14 cellular contexts compared by ENCODE assay signal in genomic region chr10:74821501-74821900, GRCh38. TPM values are rescaled to one million over a fixed set of nuclear protein-coding genes. Genes with fewer than 3 reads are reported as not detected.
DNase-seq lines count a peak whose midpoint lies in the region; ATAC-seq, FAIRE-seq and TF ChIP-seq lines count a peak whose summit lies in the region.
"Had no signal": no experiment of that assay in that cellular context is flagged by ENCODE, and none has a peak within 500 bp of the region (broad histone marks: within the 10 kb centered on the region; RNA-seq: fewer than 3 reads in every experiment).

No MANE protein-coding gene starts in this region.

- H3K4me3 Mint-ChIP-seq in activated CD4-positive, alpha-beta memory T cell treated with anti-CD3 and anti-CD28 coated beads, Interleukin-2, amount 10 ng/mL, durations not matched to agents 7 days and 5 days = no peak overlapping the region
- H3K4me3 Mint-ChIP-seq: dendritic cell treated with granulocyte-macrophage colony-stimulating factor and Interleukin-4, amounts not matched to agents 40 ng/mL and 50 ng/mL, for 4 days; T-helper 1 cell treated with Interleukin-12 subunit alpha and Interleukin-12 subunit beta and Interleukin-4 antibody, amounts not matched to agents 30 μg/mL and 1 μg/mL, for 36 hours had no signal

- peaks cover 3% of the 10 kb centered on the region for H3K36me3 Mint-ChIP-seq in activated CD4-positive, alpha-beta memory T cell treated with anti-CD3 and anti-CD28 coated beads, Interleukin-2, amount 10 ng/mL, durations not matched to agents 7 days and 5 days (ENCODE audit: low read depth)

- H3K9me3 Mint-ChIP-seq in activated CD4-positive, alpha-beta memory T cell treated with anti-CD3 and anti-CD28 coated beads, Interleukin-2, amount 10 ng/mL, durations not matched to agents 7 days and 5 days = peaks cover 10% of the 10 kb centered on the region

- peaks cover 1% of the 10 kb centered on the region for H3K4me1 ChIP-seq in right cardiac atrium (ENCODE audit: control insufficient read depth, insufficient read depth, low read length)
- peaks cover 0 to 15% of the 10 kb centered on the region in 2 donors for H3K4me1 ChIP-seq in uterus

- H3K27me3 Mint-ChIP-seq in activated CD4-positive, alpha-beta memory T cell treated with anti-CD3 and anti-CD28 coated beads, Interleukin-2, amount 10 ng/mL, durations not matched to agents 7 days and 5 days = no peaks in the 10 kb centered on the region

- H3K4me3 ChIP-seq in right cardiac atrium (ENCODE audit: low read length) (no peak overlapping the region), uterus (no peak overlapping the region)
- H3K4me3 ChIP-seq: suprapubic skin had no signal

- TF ChIP-seq CTCF in uterus (IDR thresholded peaks at IDR 0.05) = no peak

- H3K9me3 ChIP-seq in right cardiac atrium (ENCODE audit: control insufficient read depth, low read length) = peaks cover 2% of the 10 kb centered on the region
- no peaks in the 10 kb centered on the region for H3K9me3 ChIP-seq in uterus

- POLR2A ChIA-PET in activated CD4-positive, alpha-beta memory T cell treated with anti-CD3 and anti-CD28 coated beads, Interleukin-2, amount 10 ng/mL, durations not matched to agents 7 days and 5 days (lab: Charles Lee) = no interaction called here

- CTCF ChIA-PET in activated CD4-positive, alpha-beta memory T cell treated with anti-CD3 and anti-CD28 coated beads, Interleukin-2, amount 10 ng/mL, durations not matched to agents 7 days and 5 days (lab: Charles Lee) = interaction anchor here (1.0 to 2.2 kb wide), 2 partner anchors 83 to 555 kb away, joined by 3 to 8 read pairs; no protein-coding TSS in a partner anchor

- no peak for DNase-seq in right cardiac atrium
- DNase-seq in left cardiac atrium = no peak
- DNase-seq in NCI-H774 (lab: John Stamatoyannopoulos, UW) = peak; percentile 57
- DNase-seq in mucosa of gallbladder (ENCODE audit: low spot score) = peak; percentile 36
- no peak for DNase-seq in uterus
- no peak for DNase-seq in NCI-H1436 (lab: John Stamatoyannopoulos, UW)
- no peak for DNase-seq in GM12891 (ENCODE audit: insufficient read length, low spot score)
- DNase-seq in activated CD4-positive, alpha-beta memory T cell treated with anti-CD3 and anti-CD28 coated beads, Interleukin-2, amount 10 ng/mL, durations not matched to agents 7 days and 5 days = no peak
- DNase-seq: amygdala, MM.1S, occipital lobe had no signal

- 49% methylated on average over 3 of the region's 3 CpGs for WGBS in right cardiac atrium

- H3K4me1 Mint-ChIP-seq in activated CD4-positive, alpha-beta memory T cell treated with anti-CD3 and anti-CD28 coated beads, Interleukin-2, amount 10 ng/mL, durations not matched to agents 7 days and 5 days = peaks cover 37% of the 10 kb centered on the region

- FAIRE-seq in GM12891 (lab: Jason Lieb, UNC) = no peak

- intact Hi-C loops in right cardiac atrium (cut with DNase I) (loop anchor here in 2 of 4 donors (10.0 kb wide), 2 partner anchors 283 to 413 kb away; partner anchors contain the start of gene COMTD1 (in 1 of the 2)), left cardiac atrium (cut with DNase I) (loop anchor here in 1 of 2 donors (10.0 kb wide), 2 partner anchors 227 to 283 kb away; a partner anchor contains a TSS), uterus (cut with DNase I; ENCODE audit: low total_unique reads) (no loop called here)

- H3K27me3 ChIP-seq in right cardiac atrium (ENCODE audit: control insufficient read depth, insufficient read depth) (no peaks in the 10 kb centered on the region), uterus (no peaks in the 10 kb centered on the region)
- H3K27me3 ChIP-seq: suprapubic skin had no signal

- peak overlapping the region; percentile 13 for H3K27ac ChIP-seq in right cardiac atrium (ENCODE audit: low read length)
- H3K27ac ChIP-seq in uterus = peak overlapping the region; percentile 93 to 97

- TF ChIP-seq POLR2A in uterus (IDR thresholded peaks at IDR 0.05) (no peak), GM12891 (IDR thresholded peaks at IDR 0.05; ENCODE audit: low read depth, low read length) (no peak)

- H3K27ac Mint-ChIP-seq in activated CD4-positive, alpha-beta memory T cell treated with anti-CD3 and anti-CD28 coated beads, Interleukin-2, amount 10 ng/mL, durations not matched to agents 7 days and 5 days = no peak overlapping the region
- H3K27ac Mint-ChIP-seq: dendritic cell treated with granulocyte-macrophage colony-stimulating factor and Interleukin-4, amounts not matched to agents 40 ng/mL and 50 ng/mL, for 4 days; T-helper 1 cell treated with Interleukin-12 subunit alpha and Interleukin-12 subunit beta and Interleukin-4 antibody, amounts not matched to agents 30 μg/mL and 1 μg/mL, for 36 hours had no signal

- ATAC-seq in right cardiac atrium (no peak), left cardiac atrium (no peak)

- H3K36me3 ChIP-seq in uterus = no peaks in the 10 kb centered on the region
- H3K36me3 ChIP-seq: suprapubic skin had no signal

TF ChIP-seq in GM12891, 5 proteins besides CTCF, POLR2A, EP300 and RAD21:
- TF ChIP-seq POU2F2 (IDR thresholded peaks at IDR 0.05; ENCODE audit: low read depth, low read length) (no peak), POLR2AphosphoS5 (IDR thresholded peaks at IDR 0.05; ENCODE audit: low read depth, low read length) (no peak), PAX5 (IDR thresholded peaks at IDR 0.05; ENCODE audit: insufficient read depth, low read length, severe bottlenecking) (no peak), TAF1 (IDR thresholded peaks at IDR 0.05; ENCODE audit: low read depth, low read length) (no peak), SPI1 (IDR thresholded peaks at IDR 0.05; ENCODE audit: low read depth, low read length) (no peak)

RNA-seq across cellular contexts. Expression of gene KAT6B, which starts 4.9 kb away (rescaled TPM):
- total RNA-seq in right cardiac atrium (10 to 100 TPM; 44.1 to 53.0 (median 46.7) TPM), left cardiac atrium (10 to 100 TPM; 25.2 to 37.0 TPM), mucosa of gallbladder (33.0 TPM), uterus (100 to 1,000 TPM in 1 of 4 donors, 10 to 100 TPM in 3; 29.1 to 159 (median 61.2) TPM)
- 11.3 TPM for polyA plus RNA-seq in right cardiac atrium
- 9.2 TPM for polyA plus RNA-seq in GM12891 (2012; ENCODE audit: low read depth, missing spikeins)
- 10 to 100 TPM; 20.2 to 21.8 TPM for total RNA-seq in activated CD4-positive, alpha-beta memory T cell treated with anti-CD3 and anti-CD28 coated beads, Interleukin-2, amount 10 ng/mL, durations not matched to agents 7 days and 5 days

Comparison
In these comparisons a context has a peak if more than half of its experiments do, and no peak if none do; other contexts are left out.
1. DNase-seq: peak in NCI-H774 (single experiment) and mucosa of gallbladder (single experiment); none in right cardiac atrium (0 of 3), left cardiac atrium (single experiment), uterus (0 of 2), NCI-H1436 (single experiment), GM12891 (single experiment) and activated CD4-positive, alpha-beta memory T cell treated with anti-CD3 and anti-CD28 coated beads, Interleukin-2, amount 10 ng/mL, durations not matched to agents 7 days and 5 days (single experiment).